Comparison of ENCODE assay signal across 40 cellular contexts in the genomic region with DNA sequence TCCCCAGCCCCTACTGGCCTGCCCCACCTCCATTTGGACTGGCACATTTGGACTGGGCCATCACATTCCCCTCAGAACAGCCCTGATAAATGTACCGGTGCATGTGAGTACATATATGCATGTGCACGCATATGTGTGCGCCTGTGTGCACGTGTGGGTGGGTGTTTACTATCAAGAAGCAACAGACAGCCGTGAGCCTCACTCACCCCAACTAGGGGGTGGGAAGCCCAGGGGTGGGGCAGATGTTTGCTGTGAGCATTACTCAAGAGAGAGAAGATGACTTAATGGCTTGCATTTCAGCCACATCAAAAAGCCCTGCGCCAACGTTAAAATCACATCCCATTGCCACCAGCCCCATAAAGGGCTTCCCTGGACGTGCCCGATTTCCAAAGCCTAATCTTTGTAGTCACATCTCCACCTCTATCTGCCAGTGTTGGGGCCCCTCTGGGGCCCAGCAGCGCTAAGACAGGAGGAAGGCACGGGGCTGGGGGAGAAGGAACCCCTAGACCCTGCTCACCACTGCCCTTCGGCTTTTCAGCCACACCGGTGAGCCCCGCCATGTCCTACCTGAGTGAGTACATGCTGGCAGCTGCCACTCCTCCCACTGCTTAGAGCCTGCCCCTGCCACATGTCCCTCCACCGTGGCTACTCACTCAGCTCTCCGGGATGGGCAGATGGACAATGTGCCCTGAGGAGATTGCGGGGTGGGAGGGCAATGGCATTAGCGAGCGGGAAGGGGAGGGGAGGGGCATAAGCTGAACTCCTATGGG. TPM values are rescaled to one million over a fixed set of nuclear protein-coding genes. Genes with fewer than 3 reads are reported as not detected.
"Had no signal": no experiment of that assay in that cellular context is flagged by ENCODE, and none has a peak within 500 bp of the region (broad histone marks: within the 10 kb centered on the region; RNA-seq: fewer than 3 reads in every experiment).

No MANE protein-coding gene starts in this region.

- H3K4me3 ChIP-seq: ascending aorta, esophagus squamous epithelium, left ventricle myocardium inferior, lung, pancreas, prostate gland, skin epidermis, vagina had no signal

- H3K4me1 ChIP-seq: esophagus squamous epithelium, left ventricle myocardium inferior, pancreas, prostate gland, vagina had no signal

- H3K4me3 Mint-ChIP-seq: activated CD4-positive, alpha-beta memory T cell treated with anti-CD3 and anti-CD28 coated beads for 36 hours; activated CD4-positive, alpha-beta T cell treated with anti-CD3 and anti-CD28 coated beads, Interleukin-2, amount 10 ng/mL, durations not matched to agents 24 days and 14 days; activated naive CD4-positive, alpha-beta T cell treated with anti-CD3 and anti-CD28 coated beads, Interleukin-2, amount 10 ng/mL, durations not matched to agents 7 days and 5 days; activated naive CD8-positive, alpha-beta T cell treated with anti-CD3 and anti-CD28 coated beads, Interleukin-2, amount 10 ng/mL, durations not matched to agents 7 days and 5 days; activated T-helper 1 cell treated with anti-CD3 and anti-CD28 coated beads, Interleukin-12 subunit alpha, Interleukin-12 subunit beta, Interleukin-2, Interleukin-4 antibody, amounts not matched to agents 30 ng/mL and 10 ng/mL and 1 ng/mL, durations not matched to agents 14 hours and 24 hours and 36 hours; endodermal cell; natural killer cell treated with Interleukin-12 subunit alpha and Interleukin-12 subunit beta and Interleukin-15 and Interleukin-18, amount 100 ng/mL, for 72 hours; stimulated activated memory B cell treated with anti-CD40 and anti-IgM and Interleukin-4, amounts not matched to agents 10 μg/mL and 1 μg/mL and 100 μg/mL, for 72 hours; stimulated activated naive CD8-positive, alpha-beta T cell treated with anti-CD3 and anti-CD28 coated beads, Interleukin-15, amount 100 ng/mL, for 72 hours; T-helper 1 cell treated with Interleukin-12 subunit alpha and Interleukin-12 subunit beta and Interleukin-4 antibody, amounts not matched to agents 30 μg/mL and 1 μg/mL, for 36 hours; type B pancreatic cell had no signal

- H3K27ac ChIP-seq: ascending aorta, brain microvascular endothelial cell, esophagus squamous epithelium, left ventricle myocardium inferior, pancreas, prostate gland, skin epidermis, vagina, VCaP had no signal

- H3K36me3 ChIP-seq: ascending aorta, brain microvascular endothelial cell, esophagus squamous epithelium, left ventricle myocardium inferior, pancreas, prostate gland, vagina had no signal

- H3K36me3 Mint-ChIP-seq: activated CD4-positive, alpha-beta memory T cell treated with anti-CD3 and anti-CD28 coated beads for 36 hours; activated naive CD4-positive, alpha-beta T cell treated with anti-CD3 and anti-CD28 coated beads, Interleukin-2, amount 10 ng/mL, durations not matched to agents 7 days and 5 days; activated naive CD8-positive, alpha-beta T cell treated with anti-CD3 and anti-CD28 coated beads, Interleukin-2, amount 10 ng/mL, durations not matched to agents 7 days and 5 days; natural killer cell treated with Interleukin-12 subunit alpha and Interleukin-12 subunit beta and Interleukin-15 and Interleukin-18, amount 100 ng/mL, for 72 hours; stimulated activated memory B cell treated with anti-CD40 and anti-IgM and Interleukin-4, amounts not matched to agents 10 μg/mL and 1 μg/mL and 100 μg/mL, for 72 hours; type B pancreatic cell had no signal

- H3K9me3 ChIP-seq: ascending aorta, esophagus squamous epithelium, left ventricle myocardium inferior, pancreas, prostate gland, vagina had no signal

- FAIRE-seq: frontal cortex, pancreas, TTC549 had no signal

- H3K27me3 Mint-ChIP-seq: activated CD4-positive, alpha-beta memory T cell treated with anti-CD3 and anti-CD28 coated beads for 36 hours; stimulated activated naive CD8-positive, alpha-beta T cell treated with anti-CD3 and anti-CD28 coated beads, Interleukin-15, amount 100 ng/mL, for 72 hours; type B pancreatic cell had no signal

- H3K27me3 ChIP-seq: ascending aorta, brain microvascular endothelial cell, pancreas, vagina had no signal

- H3K9me3 Mint-ChIP-seq: activated CD4-positive, alpha-beta memory T cell treated with anti-CD3 and anti-CD28 coated beads for 36 hours; activated CD4-positive, alpha-beta T cell treated with anti-CD3 and anti-CD28 coated beads, Interleukin-2, amount 10 ng/mL, durations not matched to agents 24 days and 14 days; activated naive CD4-positive, alpha-beta T cell treated with anti-CD3 and anti-CD28 coated beads, Interleukin-2, amount 10 ng/mL, durations not matched to agents 7 days and 5 days; activated naive CD8-positive, alpha-beta T cell treated with anti-CD3 and anti-CD28 coated beads, Interleukin-2, amount 10 ng/mL, durations not matched to agents 7 days and 5 days; activated T-helper 1 cell treated with anti-CD3 and anti-CD28 coated beads, Interleukin-12 subunit alpha, Interleukin-12 subunit beta, Interleukin-2, Interleukin-4 antibody, amounts not matched to agents 30 ng/mL and 10 ng/mL and 1 ng/mL, durations not matched to agents 14 hours and 24 hours and 36 hours; endodermal cell; natural killer cell treated with Interleukin-12 subunit alpha and Interleukin-12 subunit beta and Interleukin-15 and Interleukin-18, amount 100 ng/mL, for 72 hours; stimulated activated naive CD8-positive, alpha-beta T cell treated with anti-CD3 and anti-CD28 coated beads, Interleukin-15, amount 100 ng/mL, for 72 hours; T-helper 1 cell treated with Interleukin-12 subunit alpha and Interleukin-12 subunit beta and Interleukin-4 antibody, amounts not matched to agents 30 μg/mL and 1 μg/mL, for 36 hours; type B pancreatic cell had no signal

- DNase-seq: activated CD4-positive, alpha-beta memory T cell treated with anti-CD3 and anti-CD28 coated beads for 36 hours; activated CD4-positive, alpha-beta T cell treated with anti-CD3 and anti-CD28 coated beads, Interleukin-2, amount 10 ng/mL, durations not matched to agents 24 days and 14 days; activated CD8-positive, alpha-beta memory T cell treated with anti-CD3 and anti-CD28 coated beads, Interleukin-2, amount 50 U/mL, for 4 hours; activated gamma-delta T cell; activated naive CD4-positive, alpha-beta T cell treated with anti-CD3 and anti-CD28 coated beads, Interleukin-2, amount 10 ng/mL, durations not matched to agents 7 days and 5 days; activated naive CD8-positive, alpha-beta T cell treated with anti-CD3 and anti-CD28 coated beads, Interleukin-2, amount 10 ng/mL, durations not matched to agents 7 days and 5 days; activated T-cell treated with anti-CD3 and anti-CD28 coated beads, Interleukin-2, amount 50 U/mL, for 1 hour; brain microvascular endothelial cell; cortex of kidney; endodermal cell; esophagus squamous epithelium; islet precursor cell; left ventricle myocardium inferior; mesendoderm; nucleus accumbens; retina; stimulated activated CD4-positive, alpha-beta T cell treated with anti-CD3 and anti-CD28 coated beads, Interleukin-1b, Interleukin-23, amount 100 ng/mL, for 48 hours; stimulated activated CD4-positive, alpha-beta T cell treated with anti-CD3 and anti-CD28 coated beads, Interleukin-4, amount 100 ng/mL, for 4 hours; stimulated activated CD8-positive, alpha-beta memory T cell treated with anti-CD3 and anti-CD28 coated beads, Interleukin-4, amount 100 ng/mL, for 48 hours; stimulated activated naive CD8-positive, alpha-beta T cell treated with anti-CD3 and anti-CD28 coated beads, Interleukin-15, amount 100 ng/mL, for 72 hours; substantia nigra; T-helper 9 cell had no signal

- H3K27ac Mint-ChIP-seq: activated CD4-positive, alpha-beta memory T cell treated with anti-CD3 and anti-CD28 coated beads for 36 hours; activated CD4-positive, alpha-beta T cell treated with anti-CD3 and anti-CD28 coated beads, Interleukin-2, amount 10 ng/mL, durations not matched to agents 24 days and 14 days; activated naive CD4-positive, alpha-beta T cell treated with anti-CD3 and anti-CD28 coated beads, Interleukin-2, amount 10 ng/mL, durations not matched to agents 7 days and 5 days; activated naive CD8-positive, alpha-beta T cell treated with anti-CD3 and anti-CD28 coated beads, Interleukin-2, amount 10 ng/mL, durations not matched to agents 7 days and 5 days; activated T-helper 1 cell treated with anti-CD3 and anti-CD28 coated beads, Interleukin-12 subunit alpha, Interleukin-12 subunit beta, Interleukin-2, Interleukin-4 antibody, amounts not matched to agents 30 ng/mL and 10 ng/mL and 1 ng/mL, durations not matched to agents 14 hours and 24 hours and 36 hours; endodermal cell; natural killer cell treated with Interleukin-12 subunit alpha and Interleukin-12 subunit beta and Interleukin-15 and Interleukin-18, amount 100 ng/mL, for 72 hours; stimulated activated memory B cell treated with anti-CD40 and anti-IgM and Interleukin-4, amounts not matched to agents 10 μg/mL and 1 μg/mL and 100 μg/mL, for 72 hours; stimulated activated naive CD8-positive, alpha-beta T cell treated with anti-CD3 and anti-CD28 coated beads, Interleukin-15, amount 100 ng/mL, for 72 hours; T-helper 1 cell treated with Interleukin-12 subunit alpha and Interleukin-12 subunit beta and Interleukin-4 antibody, amounts not matched to agents 30 μg/mL and 1 μg/mL, for 36 hours; type B pancreatic cell had no signal

- H3K4me1 Mint-ChIP-seq: endodermal cell; stimulated activated memory B cell treated with anti-CD40 and anti-IgM and Interleukin-4, amounts not matched to agents 10 μg/mL and 1 μg/mL and 100 μg/mL, for 72 hours; stimulated activated naive CD8-positive, alpha-beta T cell treated with anti-CD3 and anti-CD28 coated beads, Interleukin-15, amount 100 ng/mL, for 72 hours had no signal

RNA-seq across cellular contexts. Expression of a gene that starts 10.9 kb away (rescaled TPM):
- total RNA-seq: activated CD4-positive, alpha-beta memory T cell treated with anti-CD3 and anti-CD28 coated beads for 36 hours; activated CD4-positive, alpha-beta T cell treated with anti-CD3 and anti-CD28 coated beads, Interleukin-2, amount 10 ng/mL, durations not matched to agents 24 days and 14 days; activated CD8-positive, alpha-beta memory T cell treated with anti-CD3 and anti-CD28 coated beads for 36 hours; activated naive CD8-positive, alpha-beta T cell treated with anti-CD3 and anti-CD28 coated beads, Interleukin-2, amount 10 ng/mL, durations not matched to agents 7 days and 5 days; activated T-helper 1 cell treated with anti-CD3 and anti-CD28 coated beads, Interleukin-12 subunit alpha, Interleukin-12 subunit beta, Interleukin-2, Interleukin-4 antibody, amounts not matched to agents 30 ng/mL and 10 ng/mL and 1 ng/mL, durations not matched to agents 14 hours and 24 hours and 36 hours; endodermal cell; frontal cortex; mononuclear cell; natural killer cell treated with Interleukin-12 subunit alpha and Interleukin-12 subunit beta and Interleukin-15 and Interleukin-18, amount 100 ng/mL, for 72 hours had no signal

RNA-seq across cellular contexts. Expression of a gene that starts 28.1 kb away (rescaled TPM):
- total RNA-seq: activated CD4-positive, alpha-beta memory T cell treated with anti-CD3 and anti-CD28 coated beads for 36 hours; activated CD4-positive, alpha-beta T cell treated with anti-CD3 and anti-CD28 coated beads, Interleukin-2, amount 10 ng/mL, durations not matched to agents 24 days and 14 days; activated CD8-positive, alpha-beta memory T cell treated with anti-CD3 and anti-CD28 coated beads for 36 hours; activated naive CD8-positive, alpha-beta T cell treated with anti-CD3 and anti-CD28 coated beads, Interleukin-2, amount 10 ng/mL, durations not matched to agents 7 days and 5 days; activated T-helper 1 cell treated with anti-CD3 and anti-CD28 coated beads, Interleukin-12 subunit alpha, Interleukin-12 subunit beta, Interleukin-2, Interleukin-4 antibody, amounts not matched to agents 30 ng/mL and 10 ng/mL and 1 ng/mL, durations not matched to agents 14 hours and 24 hours and 36 hours; chondrocyte; endodermal cell; esophagus squamous epithelium; frontal cortex; left ventricle myocardium inferior; natural killer cell treated with Interleukin-12 subunit alpha and Interleukin-12 subunit beta and Interleukin-15 and Interleukin-18, amount 100 ng/mL, for 72 hours; sciatic nerve had no signal

RNA-seq across cellular contexts. Expression of a gene that starts 29.4 kb away (rescaled TPM):
- total RNA-seq: frontal cortex had no signal
